Comparison of ENCODE assay signal across 23 cellular contexts in genomic region chr22:20963201-20964052, GRCh38. TPM values are rescaled to one million over a fixed set of nuclear protein-coding genes. Genes with fewer than 3 reads are reported as not detected.
DNase-seq lines count a peak whose midpoint lies in the region; ATAC-seq and TF ChIP-seq lines count a peak whose summit lies in the region.
"Had no signal": no experiment of that assay in that cellular context is flagged by ENCODE, and none has a peak within 500 bp of the region (broad histone marks: within the 10 kb centered on the region; RNA-seq: fewer than 3 reads in every experiment).

No MANE protein-coding gene starts in this region.

- H3K4me3 Mint-ChIP-seq in activated T-cell treated with anti-CD3 and anti-CD28 coated beads, Interleukin-2, amount 50 U/mL, for 72 hours = peak overlapping the region; percentile 4 to 12
- H3K4me3 Mint-ChIP-seq in endodermal cell (peak overlapping the region; percentile 52), osteocyte (ENCODE audit: unreplicated experiment) (peak overlapping the region; percentile 70)

- no peak overlapping the region for H3K4me3 ChIP-seq in endodermal cell (ENCODE audit: low read length)
- H3K4me3 ChIP-seq: coronary artery, hepatocyte, tibial nerve had no signal

- TF ChIP-seq CTCF in endodermal cell (conservative IDR thresholded peaks at IDR 0.05) (no peak), osteocyte (IDR thresholded peaks at IDR 0.05) (no peak)

- H3K9ac ChIP-seq in endodermal cell (ENCODE audit: extremely low read depth, low read length, poor library complexity, severe bottlenecking) = no peak overlapping the region
- H3K9ac ChIP-seq: BLaER1 had no signal

- no peak for ATAC-seq in activated T-cell treated with anti-CD3 and anti-CD28 coated beads, Interleukin-2, amount 50 U/mL, for 72 hours (replicated peaks in 1 of 2)
- no peak for ATAC-seq in HG03159 (IDR thresholded peaks at IDR 0.05; ENCODE audit: unreplicated experiment)
- ATAC-seq in GM18868 (IDR thresholded peaks at IDR 0.05; ENCODE audit: unreplicated experiment) = no peak
- ATAC-seq: right cardiac atrium had no signal

- H3K4me1 Mint-ChIP-seq in activated T-cell treated with anti-CD3 and anti-CD28 coated beads, Interleukin-2, amount 50 U/mL, for 72 hours (ENCODE audit: low read depth) = peaks cover 13% of the 10 kb centered on the region
- H3K4me1 Mint-ChIP-seq in endodermal cell (peaks cover 6% of the 10 kb centered on the region), osteocyte (ENCODE audit: unreplicated experiment) (peaks cover 10% of the 10 kb centered on the region)

- WGBS in endodermal cell (ENCODE audit: insufficient coverage in 1 of 2, insufficient read length in 1 of 2), 2 experiments = 82 to 84% methylated on average over 5 to 7 of the region's 7 CpGs

- H3K36me3 ChIP-seq in endodermal cell (ENCODE audit: control insufficient read depth, insufficient read depth, low read length) = no peaks in the 10 kb centered on the region
- H3K36me3 ChIP-seq: BLaER1, brain microvascular endothelial cell, neutrophil, tibial nerve had no signal

- H3K27ac Mint-ChIP-seq in activated T-cell treated with anti-CD3 and anti-CD28 coated beads, Interleukin-2, amount 50 U/mL, for 72 hours = no peak overlapping the region
- H3K27ac Mint-ChIP-seq in endodermal cell (no peak overlapping the region), osteocyte (ENCODE audit: unreplicated experiment) (no peak overlapping the region)
- H3K27ac Mint-ChIP-seq: activated naive CD4-positive, alpha-beta T cell treated with anti-CD3 and anti-CD28 coated beads, Interleukin-2, amount 10 ng/mL, durations not matched to agents 7 days and 5 days had no signal

- no peaks in the 10 kb centered on the region for H3K9me3 ChIP-seq in endodermal cell (ENCODE audit: control insufficient read depth, low read length)
- H3K9me3 ChIP-seq: BLaER1, neutrophil, tibial nerve had no signal

- H3K36me3 Mint-ChIP-seq in activated T-cell treated with anti-CD3 and anti-CD28 coated beads, Interleukin-2, amount 50 U/mL, for 72 hours (ENCODE audit: insufficient read depth in 2 of 2) = no peaks in the 10 kb centered on the region
- no peaks in the 10 kb centered on the region for H3K36me3 Mint-ChIP-seq in endodermal cell (ENCODE audit: low read depth)
- no peaks in the 10 kb centered on the region for H3K36me3 Mint-ChIP-seq in osteocyte (ENCODE audit: unreplicated experiment)

- H3K9me3 Mint-ChIP-seq in activated T-cell treated with anti-CD3 and anti-CD28 coated beads, Interleukin-2, amount 50 U/mL, for 72 hours = no peaks in the 10 kb centered on the region
- H3K9me3 Mint-ChIP-seq in endodermal cell (no peaks in the 10 kb centered on the region), osteocyte (ENCODE audit: unreplicated experiment) (no peaks in the 10 kb centered on the region)
- H3K9me3 Mint-ChIP-seq: activated naive CD4-positive, alpha-beta T cell treated with anti-CD3 and anti-CD28 coated beads, Interleukin-2, amount 10 ng/mL, durations not matched to agents 7 days and 5 days had no signal

- no peak overlapping the region for H3K27ac ChIP-seq in endodermal cell (ENCODE audit: low read depth, low read length)
- H3K27ac ChIP-seq: BLaER1, brain microvascular endothelial cell, coronary artery, hepatocyte, neutrophil, tibial nerve had no signal

- H3K27me3 Mint-ChIP-seq in activated T-cell treated with anti-CD3 and anti-CD28 coated beads, Interleukin-2, amount 50 U/mL, for 72 hours (ENCODE audit: low read depth) = peaks cover 27% of the 10 kb centered on the region
- H3K27me3 Mint-ChIP-seq in endodermal cell (ENCODE audit: insufficient read depth) (peaks cover 66% of the 10 kb centered on the region), osteocyte (ENCODE audit: unreplicated experiment) (no peaks in the 10 kb centered on the region)

- H3K4me1 ChIP-seq in endodermal cell (ENCODE audit: control insufficient read depth, insufficient read depth, low read length) = peaks cover 4% of the 10 kb centered on the region

- peaks cover 58% of the 10 kb centered on the region for H3K27me3 ChIP-seq in endodermal cell (ENCODE audit: control insufficient read depth, insufficient read depth, low read length, poor library complexity, severe bottlenecking)

- no peak for DNase-seq in activated T-cell treated with anti-CD3 and anti-CD28 coated beads, Interleukin-2, amount 50 U/mL, for 72 hours
- DNase-seq in activated T-cell treated with anti-CD3 and anti-CD28 coated beads, Interleukin-2, amount 50 U/mL, for 48 hours = no peak
- DNase-seq in endodermal cell (no peak), osteocyte (ENCODE audit: extremely low spot score, unreplicated experiment) (no peak)
- DNase-seq: activated CD4-positive, alpha-beta T cell treated with anti-CD3 and anti-CD28 coated beads, Interleukin-2, amount 50 U/mL, for 1 hour; activated naive CD4-positive, alpha-beta T cell treated with anti-CD3 and anti-CD28 coated beads, Interleukin-2, amount 10 ng/mL, durations not matched to agents 7 days and 5 days; brain microvascular endothelial cell; DMS 273 treated with DMSO at 0.1 percent for 48 hours; HCEC 1CT; KG1; NCI-H2081; NCI-H446 treated with DMSO at 0.1 percent for 48 hours; stimulated activated naive CD4-positive, alpha-beta T cell; T-helper 1 cell had no signal

RNA-seq across cellular contexts. Expression of gene AIFM3, which starts 3.6 kb away (rescaled TPM):
- total RNA-seq in activated T-cell treated with anti-CD3 and anti-CD28 coated beads, Interleukin-2, amount 50 U/mL, for 72 hours = under 1 TPM in 1 of 2 donors, not detected in 1; 0.58 TPM
- total RNA-seq in endodermal cell (1 to 10 TPM; 1.8 to 2.7 TPM), osteocyte (0.65 and 0.99 TPM in 2 replicates)
- polyA plus RNA-seq in endodermal cell (2013, experiment 1 of 2) = 0.43 TPM
- 0.70 TPM for polyA plus RNA-seq in endodermal cell (2013, experiment 2 of 2)
- total RNA-seq: lung microvascular endothelial cell had no signal

RNA-seq across cellular contexts. Expression of gene LZTR1, which starts 18.7 kb away (rescaled TPM):
- total RNA-seq in activated T-cell treated with anti-CD3 and anti-CD28 coated beads, Interleukin-2, amount 50 U/mL, for 72 hours = 10 to 100 TPM; 30.6 to 42.8 TPM
- total RNA-seq in endodermal cell (10 to 100 TPM; 56.5 to 73.2 TPM), osteocyte (89.4 and 91.5 TPM in 2 replicates)
- 38.3 TPM for polyA plus RNA-seq in endodermal cell (2013, experiment 1 of 2)
- 33.0 TPM for polyA plus RNA-seq in endodermal cell (2013, experiment 2 of 2)

RNA-seq across cellular contexts. Expression of gene THAP7, which starts 38.5 kb away (rescaled TPM):
- 10 to 100 TPM; 29.5 to 31.2 TPM for total RNA-seq in activated T-cell treated with anti-CD3 and anti-CD28 coated beads, Interleukin-2, amount 50 U/mL, for 72 hours
- total RNA-seq in endodermal cell (10 to 100 TPM; 16.6 to 19.6 TPM), osteocyte (24.8 and 27.0 TPM in 2 replicates)
- 21.8 TPM for polyA plus RNA-seq in endodermal cell (2013, experiment 1 of 2)
- 21.4 TPM for polyA plus RNA-seq in endodermal cell (2013, experiment 2 of 2)

RNA-seq across cellular contexts. Expression of gene CRKL, which starts 46.2 kb away (rescaled TPM):
- 10 to 100 TPM; 70.4 to 71.5 TPM for total RNA-seq in activated T-cell treated with anti-CD3 and anti-CD28 coated beads, Interleukin-2, amount 50 U/mL, for 72 hours
- total RNA-seq in endodermal cell (100 to 1,000 TPM in 1 of 2 donors, 10 to 100 TPM in 1; 89.5 to 104 TPM), osteocyte (56.0 and 58.8 TPM in 2 replicates)
- 50.0 TPM for polyA plus RNA-seq in endodermal cell (2013, experiment 1 of 2)
- polyA plus RNA-seq in endodermal cell (2013, experiment 2 of 2) = 52.3 TPM

RNA-seq across cellular contexts. Expression of gene P2RX6, which starts 51.5 kb away (rescaled TPM):
- total RNA-seq in activated T-cell treated with anti-CD3 and anti-CD28 coated beads, Interleukin-2, amount 50 U/mL, for 72 hours = under 1 TPM; 0.29 to 0.30 TPM
- 1 to 10 TPM in 1 of 2 donors, under 1 TPM in 1; 0.73 to 1.9 TPM for total RNA-seq in endodermal cell
- 1.4 TPM for polyA plus RNA-seq in endodermal cell (2013, experiment 1 of 2)
- 1.3 TPM for polyA plus RNA-seq in endodermal cell (2013, experiment 2 of 2)
- 2.6 and 3.5 TPM in 2 replicates for total RNA-seq in osteocyte
- total RNA-seq: lung microvascular endothelial cell had no signal

Comparison
In these comparisons a context has a peak if more than half of its experiments do, and no peak if none do; other contexts are left out.
1. H3K4me3 Mint-ChIP-seq: peak in every context shown above with its lines; median percentile 70 in osteocyte; 52 in endodermal cell; 8 in activated T-cell treated with anti-CD3 and anti-CD28 coated beads, Interleukin-2, amount 50 U/mL, for 72 hours.